ENCODE assay signal across 15 cellular contexts in genomic region chr9:2290382-2290781, GRCh38.
"Had no signal": no experiment of that assay in that cellular context is flagged by ENCODE, and none has a peak within 500 bp of the region (broad histone marks: within the 10 kb centered on the region; RNA-seq: fewer than 3 reads in every experiment).

No MANE protein-coding gene starts in this region.

- H3K4me1 Mint-ChIP-seq: activated B cell treated with CpG ODN at 0.5 μM for 24 hours; activated naive CD4-positive, alpha-beta T cell treated with anti-CD3 and anti-CD28 coated beads, Interleukin-2, amount 50 U/mL, for 24 hours had no signal

- H3K4me3 ChIP-seq: neural progenitor cell, ovary, suprapubic skin, upper lobe of left lung had no signal

- H3K36me3 ChIP-seq: brain microvascular endothelial cell, neural progenitor cell, ovary, suprapubic skin, upper lobe of left lung had no signal

- H3K27ac ChIP-seq: brain microvascular endothelial cell, neural progenitor cell, ovary, suprapubic skin, upper lobe of left lung had no signal

- ATAC-seq: effector memory CD8-positive, alpha-beta T cell; stimulated activated naive CD8-positive, alpha-beta T cell treated with anti-CD3 and anti-CD28 coated beads, Interleukin-15, Interleukin-2, amounts not matched to agents 100 U/mL and 50 U/mL, for 24 hours had no signal

- H3K4me3 Mint-ChIP-seq: activated B cell treated with CpG ODN at 0.5 μM for 24 hours; activated naive CD4-positive, alpha-beta T cell treated with anti-CD3 and anti-CD28 coated beads, Interleukin-2, amount 50 U/mL, for 24 hours; dendritic cell treated with granulocyte-macrophage colony-stimulating factor and Interleukin-4, amounts not matched to agents 40 ng/mL and 50 ng/mL, for 4 days; effector memory CD8-positive, alpha-beta T cell; neural progenitor cell had no signal

- DNase-seq: activated B cell treated with CpG ODN at 0.5 μM for 24 hours; amniotic stem cell; brain microvascular endothelial cell; cerebellar nuclear complex; effector memory CD8-positive, alpha-beta T cell; hippocampal formation; ovary; stimulated activated CD4-positive, alpha-beta T cell treated with anti-CD3 and anti-CD28 coated beads, Interleukin-4, amount 100 ng/mL, for 1 hour; stimulated activated CD8-positive, alpha-beta memory T cell treated with anti-CD3 and anti-CD28 coated beads, Interleukin-4, amount 100 ng/mL, for 48 hours; stimulated activated naive CD8-positive, alpha-beta T cell treated with anti-CD3 and anti-CD28 coated beads, Interleukin-15, Interleukin-2, amounts not matched to agents 100 U/mL and 50 U/mL, for 24 hours; upper lobe of left lung had no signal

- H3K9ac ChIP-seq: neural progenitor cell had no signal

- H3K9me3 Mint-ChIP-seq: activated B cell treated with CpG ODN at 0.5 μM for 24 hours; activated naive CD4-positive, alpha-beta T cell treated with anti-CD3 and anti-CD28 coated beads, Interleukin-2, amount 50 U/mL, for 24 hours; dendritic cell treated with granulocyte-macrophage colony-stimulating factor and Interleukin-4, amounts not matched to agents 40 ng/mL and 50 ng/mL, for 4 days; effector memory CD8-positive, alpha-beta T cell had no signal

- H3K36me3 Mint-ChIP-seq: activated naive CD4-positive, alpha-beta T cell treated with anti-CD3 and anti-CD28 coated beads, Interleukin-2, amount 50 U/mL, for 24 hours; neural progenitor cell had no signal

- H3K9me3 ChIP-seq: ovary, suprapubic skin, upper lobe of left lung had no signal

- H2AFZ ChIP-seq: neural progenitor cell had no signal

- H3K27ac Mint-ChIP-seq: activated B cell treated with CpG ODN at 0.5 μM for 24 hours; activated naive CD4-positive, alpha-beta T cell treated with anti-CD3 and anti-CD28 coated beads, Interleukin-2, amount 50 U/mL, for 24 hours; dendritic cell treated with granulocyte-macrophage colony-stimulating factor and Interleukin-4, amounts not matched to agents 40 ng/mL and 50 ng/mL, for 4 days; effector memory CD8-positive, alpha-beta T cell; neural progenitor cell had no signal

- H3K4me2 ChIP-seq: neural progenitor cell had no signal

- H3K27me3 ChIP-seq: brain microvascular endothelial cell, neural progenitor cell, ovary, suprapubic skin, upper lobe of left lung had no signal

- H3K27me3 Mint-ChIP-seq: dendritic cell treated with granulocyte-macrophage colony-stimulating factor and Interleukin-4, amounts not matched to agents 40 ng/mL and 50 ng/mL, for 4 days had no signal
